ENCODE assay signal across 8 cellular contexts in genomic region chr14:96852823-96853422, GRCh38. TPM values are rescaled to one million over a fixed set of nuclear protein-coding genes. Genes with fewer than 3 reads are reported as not detected.
DNase-seq lines count a peak whose midpoint lies in the region; ATAC-seq and TF ChIP-seq lines count a peak whose summit lies in the region.

No MANE protein-coding gene starts in this region.

- peak; percentile 27 for DNase-seq in Ammon's horn (ENCODE audit: low spot score)
- peak; percentile 25 for DNase-seq in RPMI8226
- peak; percentile 59 to 68 for DNase-seq in erythroblast (lab: John Stamatoyannopoulos, UW)
- DNase-seq in progenitor cell of endocrine pancreas (ENCODE audit: low spot score, unreplicated experiment), result no peak
- no peak for DNase-seq in omental fat pad (ENCODE audit: low spot score)

- no peak overlapping the region for H3K27ac Mint-ChIP-seq in progenitor cell of endocrine pancreas

- peak; percentile 63; the same call in 1 of the 2 replicates for TF ChIP-seq CTCF in GM12874 (IDR thresholded peaks at IDR 0.05; ENCODE audit: insufficient read depth, low read depth, low read length)
- TF ChIP-seq CTCF in progenitor cell of endocrine pancreas (IDR thresholded peaks at IDR 0.05; ENCODE audit: unreplicated experiment), result peak; percentile 78
- no peak for TF ChIP-seq CTCF in omental fat pad (IDR thresholded peaks at IDR 0.05)

- peaks cover 13% of the 10 kb centered on the region for H3K4me1 Mint-ChIP-seq in progenitor cell of endocrine pancreas (ENCODE audit: low read depth)

- H3K9me3 Mint-ChIP-seq in progenitor cell of endocrine pancreas (ENCODE audit: low read depth), result no peaks in the 10 kb centered on the region

- H3K36me3 Mint-ChIP-seq in progenitor cell of endocrine pancreas (ENCODE audit: insufficient read depth), result peaks cover 4% of the 10 kb centered on the region

- no peak overlapping the region for H3K4me3 Mint-ChIP-seq in progenitor cell of endocrine pancreas (ENCODE audit: low read depth)

- H3K27me3 Mint-ChIP-seq in progenitor cell of endocrine pancreas, result no peaks in the 10 kb centered on the region

- ATAC-seq in HG03521 (IDR thresholded peaks at IDR 0.05; ENCODE audit: unreplicated experiment) (peak; percentile 50), omental fat pad (ENCODE audit: low FRiP score) (no peak)
- ATAC-seq in activated CD4-positive, CD25-positive, alpha-beta regulatory T cell treated with anti-CD3 and anti-CD28 coated beads, Interleukin-2, amount 50 U/mL, for 24 hours, result no peak

- no peak for TF ChIP-seq POLR2A in erythroblast (IDR thresholded peaks at IDR 0.05; ENCODE audit: low read length)

RNA-seq across cellular contexts. Expression of gene VRK1, which starts 55.7 kb away (rescaled TPM):
- total RNA-seq in progenitor cell of endocrine pancreas, result 32.5 and 33.3 TPM in 2 replicates
- 10 to 100 TPM in 1 of 4 donors, 1 to 10 TPM in 3; 7.1 to 19.2 (median 8.5) TPM for total RNA-seq in omental fat pad

Comparison
In these comparisons a context has a peak if more than half of its experiments do, and no peak if none do; other contexts are left out.
1. DNase-seq: peak in Ammon's horn (single experiment), RPMI8226 (single experiment) and erythroblast (2 of 2); none in progenitor cell of endocrine pancreas (single experiment) and omental fat pad (single experiment).
2. CTCF ChIP-seq: peak in GM12874 (single experiment) and progenitor cell of endocrine pancreas (single experiment); none in omental fat pad (0 of 3).